8 cellular contexts compared by ENCODE assay signal in genomic region chr1:51519857-51520699, GRCh38. TPM values are rescaled to one million over a fixed set of nuclear protein-coding genes. Genes with fewer than 3 reads are reported as not detected.
DNase-seq lines count a peak whose midpoint lies in the region; ATAC-seq, FAIRE-seq and TF ChIP-seq lines count a peak whose summit lies in the region.

No MANE protein-coding gene starts in this region.

- in situ Hi-C loops in HepG2 (cut with HindIII; ENCODE audit: extremely low pct_ligation_motif_present, low pct_unique_long_range_greater_than_20kb), result no loop called here

- no peak overlapping the region for H2AK5ac ChIP-seq in trophoblast cell (ENCODE audit: low read length)

- 85% methylated on average over 8 of the region's 8 CpGs for WGBS in HepG2 (ENCODE audit: low lambda C conversion rate)
- 81% methylated on average over 8 of the region's 8 CpGs for WGBS in prostate gland
- no CpG with 5 or more reads among the region's 8 CpGs for WGBS in trophoblast cell (ENCODE audit: extremely low coverage, insufficient coverage, insufficient read length)

- BruUV-seq in HepG2 (replicated peaks; lab: Mats Ljungman, UMichigan) (TSS peak; percentile 55), A673 (replicated peaks; lab: Mats Ljungman, UMichigan) (no TSS peak)

- H2BK120ac ChIP-seq in trophoblast cell (ENCODE audit: insufficient read depth, low read length, poor library complexity), result no peak overlapping the region

- H3K23ac ChIP-seq in trophoblast cell (ENCODE audit: low read length), result no peak overlapping the region

- H2BK12ac ChIP-seq in trophoblast cell (ENCODE audit: low read length), result no peak overlapping the region

- peak overlapping the region; percentile 74 for H3K4me3 Mint-ChIP-seq in stimulated activated naive CD8-positive, alpha-beta T cell treated with anti-CD3 and anti-CD28 coated beads, Interleukin-15, Interleukin-2, amounts not matched to agents 100 ng/mL and 50 ng/mL, for 24 hours

- no peak overlapping the region for H2AFZ ChIP-seq in HepG2 (ENCODE audit: low read length)
- no peak overlapping the region for H2AFZ ChIP-seq in trophoblast cell (ENCODE audit: insufficient read depth, low read length, poor library complexity)

- TF ChIP-seq CTCF in HepG2 (CRISPR knock-in tag; IDR thresholded peaks at IDR 0.05) (no peak), prostate gland (IDR thresholded peaks at IDR 0.05) (no peak), A673 (conservative IDR thresholded peaks at IDR 0.05; ENCODE audit: low read depth, low read length) (no peak)

- H3K79me2 ChIP-seq in HepG2 (ENCODE audit: insufficient read depth, low read length), result peaks cover 33% of the 10 kb centered on the region
- peaks cover 8% of the 10 kb centered on the region for H3K79me2 ChIP-seq in trophoblast cell (ENCODE audit: control insufficient read depth, insufficient read depth, low read length, poor library complexity)

- no peaks in the 10 kb centered on the region for H3K36me3 ChIP-seq in HepG2 (replicated peaks in 1 of 2; ENCODE audit: control insufficient read depth in 1 of 2, insufficient read depth in 2 of 2, low read length in 2 of 2)
- no peaks in the 10 kb centered on the region for H3K36me3 ChIP-seq in prostate gland
- H3K36me3 ChIP-seq in trophoblast cell (ENCODE audit: control insufficient read depth in 1 of 2, insufficient read depth in 2 of 2, low read length in 2 of 2), result no peaks in the 10 kb centered on the region
- no peaks in the 10 kb centered on the region for H3K36me3 ChIP-seq in A673 (ENCODE audit: insufficient read depth, low read length, poor library complexity, severe bottlenecking)

- ATAC-seq in stimulated activated naive CD8-positive, alpha-beta T cell treated with anti-CD3 and anti-CD28 coated beads, Interleukin-15, Interleukin-2, amounts not matched to agents 100 U/mL and 50 U/mL, for 24 hours, result no peak
- ATAC-seq in HepG2 (no peak), GM21390 (IDR thresholded peaks at IDR 0.05; ENCODE audit: unreplicated experiment) (no peak)

- H3K9me3 Mint-ChIP-seq in stimulated activated naive CD8-positive, alpha-beta T cell treated with anti-CD3 and anti-CD28 coated beads, Interleukin-15, Interleukin-2, amounts not matched to agents 100 ng/mL and 50 ng/mL, for 24 hours, result no peaks in the 10 kb centered on the region

- H3K4me3 ChIP-seq in HepG2 (replicated peaks in 1 of 3; ENCODE audit: insufficient read depth in 1 of 3, low read depth in 2 of 3, low read length in 3 of 3), result no peak overlapping the region
- no peak overlapping the region for H3K4me3 ChIP-seq in prostate gland
- no peak overlapping the region for H3K4me3 ChIP-seq in trophoblast cell (ENCODE audit: low read depth, low read length)
- no peak overlapping the region for H3K4me3 ChIP-seq in A673 (ENCODE audit: low read depth, low read length, poor library complexity, severe bottlenecking)

- no peak overlapping the region for H4K91ac ChIP-seq in trophoblast cell (ENCODE audit: low read depth, low read length)

- H3K9ac ChIP-seq in HepG2 (ENCODE audit: insufficient read depth, low read depth, low read length) (no peak overlapping the region), trophoblast cell (ENCODE audit: low read length) (no peak overlapping the region)

- no peak for FAIRE-seq in HepG2 (lab: Jason Lieb, UNC)

- H3K9me3 ChIP-seq in HepG2 (ENCODE audit: low read length) (no peaks in the 10 kb centered on the region), prostate gland (no peaks in the 10 kb centered on the region), trophoblast cell (ENCODE audit: insufficient read depth, low read depth, low read length) (no peaks in the 10 kb centered on the region), A673 (ENCODE audit: low read depth, low read length, poor library complexity, severe bottlenecking) (no peaks in the 10 kb centered on the region)

- no peak for DNase-seq in stimulated activated naive CD8-positive, alpha-beta T cell treated with anti-CD3 and anti-CD28 coated beads, Interleukin-15, Interleukin-2, amounts not matched to agents 100 U/mL and 50 U/mL, for 24 hours
- peak; percentile 93 for DNase-seq in amniotic epithelial cell (ENCODE audit: low read depth)
- DNase-seq in HepG2 (ENCODE audit: low spot score), result no peak
- DNase-seq in prostate gland (ENCODE audit: low spot score), result no peak
- DNase-seq in trophoblast cell, result no peak
- no peak for DNase-seq in A673 (ENCODE audit: low spot score)

- no peak overlapping the region for H3K14ac ChIP-seq in trophoblast cell (ENCODE audit: low read length)

- no peak overlapping the region for H3K18ac ChIP-seq in trophoblast cell (ENCODE audit: low read length)

- no peak overlapping the region for H2BK5ac ChIP-seq in trophoblast cell (ENCODE audit: low read depth, low read length, poor library complexity)

- no peak for TF ChIP-seq RAD21 in HepG2 (CRISPR knock-in tag; IDR thresholded peaks at IDR 0.05)

- peaks cover 8% of the 10 kb centered on the region for H3K79me1 ChIP-seq in trophoblast cell (ENCODE audit: low read length)

- no peaks in the 10 kb centered on the region for H3K27me3 Mint-ChIP-seq in stimulated activated naive CD8-positive, alpha-beta T cell treated with anti-CD3 and anti-CD28 coated beads, Interleukin-15, Interleukin-2, amounts not matched to agents 100 ng/mL and 50 ng/mL, for 24 hours

- H4K20me1 ChIP-seq in HepG2 (ENCODE audit: insufficient read depth, low read length), result no peaks in the 10 kb centered on the region

- no peak overlapping the region for H4K12ac ChIP-seq in trophoblast cell (ENCODE audit: low read depth, low read length)

- H3K4me2 ChIP-seq in HepG2 (ENCODE audit: low read depth, low read length) (no peak overlapping the region), trophoblast cell (ENCODE audit: low read length) (no peak overlapping the region)

- H3K4ac ChIP-seq in trophoblast cell (ENCODE audit: low read depth, low read length), result no peak overlapping the region

- H3K4me1 ChIP-seq in HepG2 (ENCODE audit: insufficient read depth, low read length) (peaks cover 25% of the 10 kb centered on the region), prostate gland (replicated peaks) (no peaks in the 10 kb centered on the region), trophoblast cell (ENCODE audit: control insufficient read depth in 1 of 2, insufficient read depth in 2 of 2, low read length in 2 of 2) (peaks cover 0 to 2% of the 10 kb centered on the region in 2 experiments), A673 (ENCODE audit: insufficient read depth, low read length, poor library complexity, severe bottlenecking) (peaks cover 22% of the 10 kb centered on the region)

- CTCF ChIA-PET in HepG2 (lab: Yijun Ruan, JAX; ENCODE audit: low intra/inter-chr PET ratio, low total read pairs) (no interaction called here), A673 (lab: Charles Lee) (no interaction called here)

- POLR2A ChIA-PET in HepG2 (lab: Yijun Ruan, JAX), result interaction anchor here (1.3 kb wide), 1 partner anchor 249 kb away, joined by 3 read pairs; no protein-coding TSS in a partner anchor
- POLR2A ChIA-PET in A673 (lab: Charles Lee; ENCODE audit: low non-redundant PET), result no interaction called here

- no peaks in the 10 kb centered on the region for H3K27me3 ChIP-seq in HepG2 (ENCODE audit: control insufficient read depth in 1 of 2, insufficient read depth in 2 of 2, low read length in 2 of 2)
- no peaks in the 10 kb centered on the region for H3K27me3 ChIP-seq in prostate gland (replicated peaks; ENCODE audit: insufficient read depth)
- no peaks in the 10 kb centered on the region for H3K27me3 ChIP-seq in trophoblast cell (ENCODE audit: insufficient read depth, low read length)
- no peaks in the 10 kb centered on the region for H3K27me3 ChIP-seq in A673 (replicated peaks; ENCODE audit: insufficient read depth, low read depth, low read length, poor library complexity)

- H3K27ac ChIP-seq in HepG2 (ENCODE audit: extremely low read length, insufficient read depth, low read length) (no peak overlapping the region), prostate gland (peak overlapping the region in 1 of 2 donors; percentile 13), trophoblast cell (ENCODE audit: low read depth, low read length) (no peak overlapping the region), A673 (ENCODE audit: low read depth, low read length, poor library complexity, severe bottlenecking) (no peak overlapping the region)

- no peak overlapping the region for H4K8ac ChIP-seq in trophoblast cell (ENCODE audit: low read depth, low read length)

- no peak for TF ChIP-seq POLR2A in HepG2 (IDR thresholded peaks at IDR 0.05; ENCODE audit: insufficient read depth in 1 of 2, low read depth in 2 of 2, low read length in 2 of 2)
- no peak for TF ChIP-seq POLR2A in prostate gland (IDR thresholded peaks at IDR 0.05)

- peak overlapping the region; percentile 74 for H3K27ac Mint-ChIP-seq in stimulated activated naive CD8-positive, alpha-beta T cell treated with anti-CD3 and anti-CD28 coated beads, Interleukin-15, Interleukin-2, amounts not matched to agents 100 ng/mL and 50 ng/mL, for 24 hours

- TF ChIP-seq EP300 in HepG2 (IDR thresholded peaks at IDR 0.05; ENCODE audit: low read depth in 2 of 2, low read length in 2 of 2), result no peak
- no peak for TF ChIP-seq EP300 in HepG2 (CRISPR knock-in tag; IDR thresholded peaks at IDR 0.05; ENCODE audit: borderline replicate concordance)

- intact Hi-C loops in HepG2 (cut with micrococcal nuclease; ENCODE audit: unreplicated experiment), result no loop called here
- intact Hi-C loops in prostate gland (cut with DNase I), result no loop called here
- intact Hi-C loops in A673 (cut with micrococcal nuclease; ENCODE audit: unreplicated experiment), result loop anchor here (5.0 kb wide), 1 partner anchor 88 kb away; no protein-coding TSS in a partner anchor

- peaks cover 7% of the 10 kb centered on the region for H3K36me3 Mint-ChIP-seq in stimulated activated naive CD8-positive, alpha-beta T cell treated with anti-CD3 and anti-CD28 coated beads, Interleukin-15, Interleukin-2, amounts not matched to agents 100 ng/mL and 50 ng/mL, for 24 hours (ENCODE audit: low read depth)

- H3K4me1 Mint-ChIP-seq in stimulated activated naive CD8-positive, alpha-beta T cell treated with anti-CD3 and anti-CD28 coated beads, Interleukin-15, Interleukin-2, amounts not matched to agents 100 ng/mL and 50 ng/mL, for 24 hours (ENCODE audit: low read depth), result peaks cover 47% of the 10 kb centered on the region

RNA-seq across cellular contexts. Expression of gene EPS15, which starts 1.0 kb away (rescaled TPM):
- total RNA-seq in HepG2 (2016; rRNA removed; fragmentation: Illumina TruSeq; extraction: Trizol) (19.3 and 33.6 TPM in 2 replicates), prostate gland (10 to 100 TPM; 62.4 to 70.4 TPM), A673 (2021) (50.6 and 55.6 TPM in 2 replicates)
- 18.9 and 24.9 TPM in 2 replicates for total RNA-seq in HepG2 (2016; cell fraction: cytosol; rRNA removed; fragmentation: Illumina TruSeq; extraction: Trizol; ENCODE audit: low read depth)
- total RNA-seq in HepG2 (2016; cell fraction: insoluble cytoplasmic fraction; rRNA removed; fragmentation: Illumina TruSeq; extraction: Trizol), result 18.3 and 30.7 TPM in 2 replicates
- 20.2 and 23.7 TPM in 2 replicates for total RNA-seq in HepG2 (2016; cell fraction: membrane; rRNA removed; fragmentation: Illumina TruSeq; extraction: Trizol)
- 19.4 and 20.2 TPM in 2 replicates for total RNA-seq in HepG2 (2016; cell fraction: nucleus; rRNA removed; fragmentation: Illumina TruSeq; extraction: Trizol)
- polyA plus RNA-seq in HepG2 (2011; rRNA removed), result 13.5 and 14.3 TPM in 2 replicates
- 6.6 and 11.7 TPM in 2 replicates for polyA plus RNA-seq in HepG2 (2011; cell fraction: cytosol; rRNA removed)
- polyA plus RNA-seq in HepG2 (2011; cell fraction: nucleus; rRNA removed), result 11.1 and 13.7 TPM in 2 replicates
- polyA plus RNA-seq in HepG2 (2012), result 17.2 and 18.4 TPM in 2 replicates
- polyA plus RNA-seq in HepG2 (2016; cell fraction: cytosol; fragmentation: Illumina TruSeq; extraction: Trizol; ENCODE audit: low read depth), result 1.9 and 2.1 TPM in 2 replicates
- 22.3 and 23.1 TPM in 2 replicates for polyA plus RNA-seq in HepG2 (2016; cell fraction: insoluble cytoplasmic fraction; fragmentation: Illumina TruSeq; extraction: Trizol; ENCODE audit: low read depth)
- polyA plus RNA-seq in HepG2 (2016; cell fraction: membrane; fragmentation: Illumina TruSeq; extraction: Trizol; ENCODE audit: low read depth), result 7.0 and 7.5 TPM in 2 replicates
- polyA plus RNA-seq in HepG2 (2016; cell fraction: nucleus; fragmentation: Illumina TruSeq; extraction: Trizol; ENCODE audit: insufficient read depth, low read depth), result 18.0 and 18.2 TPM in 2 replicates
- polyA minus RNA-seq in HepG2 (2011; rRNA and poly(A)+ RNA removed; ENCODE audit: low replicate concordance), result 20.3 and 23.0 TPM in 2 replicates
- polyA minus RNA-seq in HepG2 (2011; cell fraction: cytosol; rRNA and poly(A)+ RNA removed), result 28.8 and 39.2 TPM in 2 replicates
- 39.4 and 39.5 TPM in 2 replicates for polyA minus RNA-seq in HepG2 (2011; cell fraction: nucleus; rRNA and poly(A)+ RNA removed)
- 53.3 and 53.4 TPM in 2 replicates for polyA plus RNA-seq in trophoblast cell (2013)
